In genomic region chr2:196101325-196101981, GRCh38 we compare ENCODE assay signal across 8 cellular contexts. TPM values are rescaled to one million over a fixed set of nuclear protein-coding genes. Genes with fewer than 3 reads are reported as not detected.
DNase-seq lines count a peak whose midpoint lies in the region; ATAC-seq and TF ChIP-seq lines count a peak whose summit lies in the region.

No MANE protein-coding gene starts in this region.

- peak; percentile 40 for DNase-seq in A172 (ENCODE audit: low spot score)
- peak; percentile 26 to 42 for DNase-seq in activated CD4-positive, alpha-beta T cell treated with anti-CD3 and anti-CD28 coated beads, Interleukin-2, amount 50 U/mL, for 48 hours
- DNase-seq in naive thymus-derived CD8-positive, alpha-beta T cell = no peak
- DNase-seq in immature natural killer cell = no peak
- no peak for DNase-seq in NCI-H446 (lab: John Stamatoyannopoulos, UW)
- DNase-seq in HEK293T (ENCODE audit: extremely low spot score) = no peak

- POLR2A ChIA-PET in naive thymus-derived CD8-positive, alpha-beta T cell (lab: Charles Lee) = interaction anchor here (0.6 to 0.7 kb wide), 2 partner anchors 17 to 58 kb away, joined by 3 read pairs; no protein-coding TSS in a partner anchor
- POLR2A ChIA-PET in HEK293T (lab: Yijun Ruan, JAX) = no interaction called here

- CTCF ChIA-PET in HEK293T (lab: Yijun Ruan, JAX) = interaction anchor here (0.7 kb wide), 1 partner anchor 12 kb away, joined by 4 read pairs; no protein-coding TSS in a partner anchor

- H3K4me3 Mint-ChIP-seq in naive thymus-derived CD8-positive, alpha-beta T cell = no peak overlapping the region
- no peak overlapping the region for H3K4me3 Mint-ChIP-seq in immature natural killer cell

- H3K27me3 Mint-ChIP-seq in naive thymus-derived CD8-positive, alpha-beta T cell = no peaks in the 10 kb centered on the region
- peaks cover 2 to 6% (median 3%) of the 10 kb centered on the region in 3 donors for H3K27me3 Mint-ChIP-seq in immature natural killer cell (ENCODE audit: low read depth in 3 of 3)

- H3K36me3 Mint-ChIP-seq in naive thymus-derived CD8-positive, alpha-beta T cell = peaks cover 0 to under 1% (median 0%) of the 10 kb centered on the region in 3 donors
- H3K36me3 Mint-ChIP-seq in immature natural killer cell = no peaks in the 10 kb centered on the region

- H3K27ac Mint-ChIP-seq in naive thymus-derived CD8-positive, alpha-beta T cell = peak overlapping the region in 2 of 10 donors; percentile 27 to 34
- H3K27ac Mint-ChIP-seq in immature natural killer cell = no peak overlapping the region

- H3K9me3 Mint-ChIP-seq in naive thymus-derived CD8-positive, alpha-beta T cell = no peaks in the 10 kb centered on the region
- H3K9me3 Mint-ChIP-seq in immature natural killer cell = no peaks in the 10 kb centered on the region

- peaks cover 14 to 49% (median 34%) of the 10 kb centered on the region in 4 donors for H3K4me1 Mint-ChIP-seq in naive thymus-derived CD8-positive, alpha-beta T cell
- peaks cover 5 to 7% of the 10 kb centered on the region in 2 donors for H3K4me1 Mint-ChIP-seq in immature natural killer cell

- ATAC-seq in GM19025 (IDR thresholded peaks at IDR 0.05; ENCODE audit: low read depth, unreplicated experiment) (peak; percentile 95), HG03066 (IDR thresholded peaks at IDR 0.05; ENCODE audit: low read depth, unreplicated experiment) (peak; percentile 98)
- peak; percentile 44 to 61 for ATAC-seq in naive thymus-derived CD8-positive, alpha-beta T cell

TF ChIP-seq in HEK293T, 16 proteins besides CTCF, POLR2A, EP300 and RAD21:
- TF ChIP-seq PKNOX1 (IDR thresholded peaks at IDR 0.05) (no peak), TARDBP (IDR thresholded peaks at IDR 0.05) (no peak), FOXM1 (IDR thresholded peaks at IDR 0.05; ENCODE audit: borderline replicate concordance) (no peak), FOXK2 (IDR thresholded peaks at IDR 0.05) (no peak), ARNT (IDR thresholded peaks at IDR 0.05) (no peak), LEF1 (IDR thresholded peaks at IDR 0.05; ENCODE audit: borderline replicate concordance) (no peak), SP1 (IDR thresholded peaks at IDR 0.05) (no peak), NFRKB (IDR thresholded peaks at IDR 0.05) (no peak), FOXA1 (IDR thresholded peaks at IDR 0.05) (no peak), SUZ12 (IDR thresholded peaks at IDR 0.05) (no peak), L3MBTL2 (conservative IDR thresholded peaks at IDR 0.05) (no peak), ZNF384 (IDR thresholded peaks at IDR 0.05) (no peak), BHLHE40 (IDR thresholded peaks at IDR 0.05; ENCODE audit: borderline replicate concordance) (no peak), ELF4 (IDR thresholded peaks at IDR 0.05) (no peak), HDGF (IDR thresholded peaks at IDR 0.05; ENCODE audit: borderline replicate concordance) (no peak), CTBP1 (IDR thresholded peaks at IDR 0.05; ENCODE audit: borderline replicate concordance) (no peak)

RNA-seq across cellular contexts. Expression of gene DNAH7, which starts 32.8 kb away (rescaled TPM):
- total RNA-seq in A172 (2014; rRNA removed; shearing (Covaris generic)) = 0.40 and 0.55 TPM in 2 replicates
- total RNA-seq in naive thymus-derived CD8-positive, alpha-beta T cell = not detected
- not detected for polyA plus RNA-seq in naive thymus-derived CD8-positive, alpha-beta T cell
- under 1 TPM in 1 of 3 donors, not detected in 2; 0.69 TPM for polyA plus RNA-seq in immature natural killer cell

Comparison
In these comparisons a context has a peak if more than half of its experiments do, and no peak if none do; other contexts are left out.
1. DNase-seq: peak in A172 (single experiment) and activated CD4-positive, alpha-beta T cell treated with anti-CD3 and anti-CD28 coated beads, Interleukin-2, amount 50 U/mL, for 48 hours (2 of 2); none in naive thymus-derived CD8-positive, alpha-beta T cell (0 of 10), immature natural killer cell (0 of 3), NCI-H446 (0 of 2) and HEK293T (single experiment).
2. Peak in every context shown above with its lines, with median percentiles within 50 percentile points of each other: ATAC-seq.